1 cellular context compared by ENCODE assay signal in genomic region chr16:3150346-3151218, GRCh38.
TF ChIP-seq lines count a peak whose summit lies in the region.

No MANE protein-coding gene starts in this region.

TF ChIP-seq in HepG2, 621 proteins besides CTCF, POLR2A, EP300 and RAD21 (continued from another document and continues in another):
- TF ChIP-seq KIAA2018 (CRISPR knock-in tag; IDR thresholded peaks at IDR 0.05; ENCODE audit: borderline replicate concordance) (0 out of 2 replicates have a peak, but pooled peaks have one; percentile 72), KLF12 (CRISPR knock-in tag; IDR thresholded peaks at IDR 0.05; ENCODE audit: borderline replicate concordance) (peak; percentile 86), RAD51 (IDR thresholded peaks at IDR 0.05; ENCODE audit: borderline replicate concordance) (no peak), ZFP91 (CRISPR knock-in tag; IDR thresholded peaks at IDR 0.05; ENCODE audit: borderline replicate concordance) (peak; percentile 88), CCDC6 (CRISPR knock-in tag; IDR thresholded peaks at IDR 0.05) (peak; percentile 88; the same call in 1 of the 2 replicates), STAT5B (CRISPR knock-in tag; IDR thresholded peaks at IDR 0.05) (0 out of 2 replicates have a peak, but pooled peaks have one; percentile 62), GATAD2A (CRISPR knock-in tag; IDR thresholded peaks at IDR 0.05) (peak; percentile 78), AKNA (CRISPR knock-in tag; IDR thresholded peaks at IDR 0.05; ENCODE audit: borderline replicate concordance) (no peak; the same call in 1 of the 2 replicates), ZNF326 (CRISPR knock-in tag; IDR thresholded peaks at IDR 0.05; ENCODE audit: borderline replicate concordance) (no peak), RFX5 (IDR thresholded peaks at IDR 0.05; ENCODE audit: low read depth, low read length) (no peak), AHDC1 (CRISPR knock-in tag; IDR thresholded peaks at IDR 0.05; ENCODE audit: borderline replicate concordance) (no peak), STAG1 (CRISPR knock-in tag; IDR thresholded peaks at IDR 0.05) (0 out of 2 replicates have a peak, but pooled peaks have one; percentile 10), BRD4 (CRISPR knock-in tag; IDR thresholded peaks at IDR 0.05) (peak; percentile 66; the same call in 1 of the 2 replicates), PRMT3 (CRISPR knock-in tag; IDR thresholded peaks at IDR 0.05; ENCODE audit: borderline replicate concordance, low read depth) (peak; percentile 93; the same call in 1 of the 2 replicates), ZSCAN29 (CRISPR knock-in tag; conservative IDR thresholded peaks at IDR 0.05) (peak; percentile 87), SMARCC2 (IDR thresholded peaks at IDR 0.05) (no peak), SPEN (CRISPR knock-in tag; IDR thresholded peaks at IDR 0.05; ENCODE audit: low read depth) (peak; percentile 83; the same call in 1 of the 2 replicates), SAP130 (CRISPR knock-in tag; IDR thresholded peaks at IDR 0.05; ENCODE audit: low read depth) (peak; percentile 78), ZFP90 (CRISPR knock-in tag; IDR thresholded peaks at IDR 0.05; ENCODE audit: borderline replicate concordance) (peak; percentile 84; the same call in 1 of the 2 replicates), MIER3 (CRISPR knock-in tag; IDR thresholded peaks at IDR 0.05; ENCODE audit: borderline replicate concordance) (peak; percentile 95), ZNF383 (CRISPR knock-in tag; IDR thresholded peaks at IDR 0.05; ENCODE audit: borderline replicate concordance) (0 out of 2 replicates have a peak, but pooled peaks have one; percentile 36), KLF11 (CRISPR knock-in tag; IDR thresholded peaks at IDR 0.05) (peak; percentile 79; the same call in 1 of the 2 replicates), ZNF672 (CRISPR knock-in tag; IDR thresholded peaks at IDR 0.05) (peak; percentile 65; the same call in 1 of the 2 replicates), ZBTB7A (CRISPR knock-in tag; IDR thresholded peaks at IDR 0.05) (peak; percentile 55; the same call in 1 of the 2 replicates), AHR (CRISPR knock-in tag; IDR thresholded peaks at IDR 0.05) (0 out of 2 replicates have a peak, but pooled peaks have one; percentile 40), ZNF567 (CRISPR knock-in tag; IDR thresholded peaks at IDR 0.05; ENCODE audit: borderline replicate concordance) (peak; percentile 86), TBP (CRISPR knock-in tag; IDR thresholded peaks at IDR 0.05) (peak; percentile 90; the same call in 1 of the 2 replicates), ZNF225 (CRISPR knock-in tag; IDR thresholded peaks at IDR 0.05) (no peak), THAP11 (CRISPR knock-in tag; IDR thresholded peaks at IDR 0.05) (peak; percentile 83), ZNF232 (CRISPR knock-in tag; IDR thresholded peaks at IDR 0.05; ENCODE audit: borderline replicate concordance) (peak; percentile 75; the same call in 1 of the 2 replicates), DPF2 (CRISPR knock-in tag; IDR thresholded peaks at IDR 0.05; ENCODE audit: borderline replicate concordance, low read depth) (no peak)
